In genomic region chr20:53495357-53495756, GRCh38 we compare ENCODE assay signal across 15 cellular contexts.
"Had no signal": no experiment of that assay in that cellular context is flagged by ENCODE, and none has a peak within 500 bp of the region (broad histone marks: within the 10 kb centered on the region; RNA-seq: fewer than 3 reads in every experiment).

No MANE protein-coding gene starts in this region.

- DNase-seq: activated CD4-positive, alpha-beta T cell treated with anti-CD3 and anti-CD28 coated beads, Interleukin-2, amount 50 U/mL, for 1 hour; activated CD4-positive, CD25-positive, alpha-beta regulatory T cell; activated CD8-positive, alpha-beta memory T cell treated with anti-CD3 and anti-CD28 coated beads, Interleukin-2, amount 10 ng/mL, durations not matched to agents 7 days and 5 days; activated effector memory CD4-positive, alpha-beta T cell treated with Interleukin-2 at 50 U/mL for 16 hours; activated T-cell treated with anti-CD3 and anti-CD28 coated beads, Interleukin-2, amount 50 U/mL, for 24 hours; cortex of kidney; effector CD8-positive, alpha-beta T cell; foreskin fibroblast; hypothalamus; stimulated activated naive B cell treated with anti-CD40 and anti-IgM and Interleukin-4, amounts not matched to agents 10 μg/mL and 1 μg/mL and 100 μg/mL, for 72 hours; SW 1271; thyroid gland had no signal

- H3K9me3 ChIP-seq: thyroid gland had no signal

- H3K4me3 Mint-ChIP-seq: activated CD8-positive, alpha-beta memory T cell treated with anti-CD3 and anti-CD28 coated beads, Interleukin-2, amount 10 ng/mL, durations not matched to agents 7 days and 5 days; activated T-cell treated with anti-CD3 and anti-CD28 coated beads, Interleukin-2, amount 50 U/mL, for 24 hours; neural progenitor cell; stimulated activated naive B cell treated with anti-CD40 and anti-IgM and Interleukin-4, amounts not matched to agents 10 μg/mL and 1 μg/mL and 100 μg/mL, for 72 hours; T-helper 2 cell treated with Interferon-gamma antibody and Interleukin-4, amounts not matched to agents 5 μg/mL and 100 μg/mL, for 36 hours had no signal

- H3K27ac Mint-ChIP-seq: activated CD8-positive, alpha-beta memory T cell treated with anti-CD3 and anti-CD28 coated beads, Interleukin-2, amount 10 ng/mL, durations not matched to agents 7 days and 5 days; activated naive CD4-positive, alpha-beta T cell treated with anti-CD3 and anti-CD28 coated beads, Interleukin-2, amount 50 U/mL, for 72 hours; activated T-cell treated with anti-CD3 and anti-CD28 coated beads, Interleukin-2, amount 50 U/mL, for 24 hours; stimulated activated naive B cell treated with anti-CD40 and anti-IgM and Interleukin-4, amounts not matched to agents 10 μg/mL and 1 μg/mL and 100 μg/mL, for 72 hours; T-helper 2 cell treated with Interferon-gamma antibody and Interleukin-4, amounts not matched to agents 5 μg/mL and 100 μg/mL, for 36 hours had no signal

- H3K27ac ChIP-seq: neural progenitor cell, thyroid gland had no signal

- H3K4me3 ChIP-seq: neural progenitor cell, thyroid gland had no signal

- ATAC-seq: activated CD8-positive, alpha-beta memory T cell treated with anti-CD3 and anti-CD28 coated beads, Interleukin-2, amount 10 ng/mL, durations not matched to agents 7 days and 5 days; activated naive CD4-positive, alpha-beta T cell treated with anti-CD3 and anti-CD28 coated beads, Interleukin-2, amount 50 U/mL, for 72 hours; stimulated activated naive B cell treated with anti-CD40 and anti-IgM and Interleukin-4, amounts not matched to agents 10 μg/mL and 1 μg/mL and 100 μg/mL, for 72 hours had no signal

- H3K4me1 ChIP-seq: neural progenitor cell, thyroid gland had no signal

- H3K36me3 Mint-ChIP-seq: activated CD8-positive, alpha-beta memory T cell treated with anti-CD3 and anti-CD28 coated beads, Interleukin-2, amount 10 ng/mL, durations not matched to agents 7 days and 5 days; neural progenitor cell; stimulated activated naive B cell treated with anti-CD40 and anti-IgM and Interleukin-4, amounts not matched to agents 10 μg/mL and 1 μg/mL and 100 μg/mL, for 72 hours had no signal

- H3K4me1 Mint-ChIP-seq: stimulated activated naive B cell treated with anti-CD40 and anti-IgM and Interleukin-4, amounts not matched to agents 10 μg/mL and 1 μg/mL and 100 μg/mL, for 72 hours had no signal

- H3K9me3 Mint-ChIP-seq: activated T-cell treated with anti-CD3 and anti-CD28 coated beads, Interleukin-2, amount 50 U/mL, for 24 hours; T-helper 2 cell treated with Interferon-gamma antibody and Interleukin-4, amounts not matched to agents 5 μg/mL and 100 μg/mL, for 36 hours had no signal

- H3K36me3 ChIP-seq: neural progenitor cell, thyroid gland had no signal
